ENCODE assay signal across 21 cellular contexts in genomic region chr16:24077989-24078388, GRCh38.
DNase-seq lines count a peak whose midpoint lies in the region; ATAC-seq and TF ChIP-seq lines count a peak whose summit lies in the region.
"Had no signal": no experiment of that assay in that cellular context is flagged by ENCODE, and none has a peak within 500 bp of the region (broad histone marks: within the 10 kb centered on the region; RNA-seq: fewer than 3 reads in every experiment).

No MANE protein-coding gene starts in this region.

- H3K4me1 Mint-ChIP-seq in stimulated activated memory B cell treated with anti-CD40 and anti-IgM and Interleukin-4, amounts not matched to agents 10 μg/mL and 1 μg/mL and 100 μg/mL, for 72 hours, result peaks cover 45% of the 10 kb centered on the region

- H3K9me3 ChIP-seq in BLaER1 (no peaks in the 10 kb centered on the region), suprapubic skin (no peaks in the 10 kb centered on the region), esophagus muscularis mucosa (no peaks in the 10 kb centered on the region)

- peaks cover 70% of the 10 kb centered on the region for H3K4me1 ChIP-seq in BLaER1
- H3K4me1 ChIP-seq in suprapubic skin, result peaks cover 7% of the 10 kb centered on the region
- H3K4me1 ChIP-seq in esophagus muscularis mucosa, result peaks cover 0 to 8% (median 0%) of the 10 kb centered on the region in 4 donors

- H3K27ac ChIP-seq in BLaER1, result peak overlapping the region; percentile 22; the same call in 1 of the 2 replicates
- peak overlapping the region; percentile 61 for H3K27ac ChIP-seq in cingulate gyrus (ENCODE audit: low read depth, low read length)
- H3K27ac ChIP-seq in suprapubic skin, result no peak overlapping the region
- H3K27ac ChIP-seq in esophagus muscularis mucosa (replicated peaks in 1 of 4), result no peak overlapping the region
- H3K27ac ChIP-seq: RWPE1 had no signal

- peak overlapping the region; percentile 60 for H3K27ac Mint-ChIP-seq in stimulated activated memory B cell treated with anti-CD40 and anti-IgM and Interleukin-4, amounts not matched to agents 10 μg/mL and 1 μg/mL and 100 μg/mL, for 72 hours

- no peak overlapping the region for H3K4me3 Mint-ChIP-seq in stimulated activated memory B cell treated with anti-CD40 and anti-IgM and Interleukin-4, amounts not matched to agents 10 μg/mL and 1 μg/mL and 100 μg/mL, for 72 hours

- H3K36me3 ChIP-seq in BLaER1 (no peaks in the 10 kb centered on the region), suprapubic skin (no peaks in the 10 kb centered on the region), esophagus muscularis mucosa (no peaks in the 10 kb centered on the region)

- no peak for TF ChIP-seq EP300 in suprapubic skin (IDR thresholded peaks at IDR 0.05)
- TF ChIP-seq EP300 in esophagus muscularis mucosa (IDR thresholded peaks at IDR 0.05), result no peak

- TF ChIP-seq POLR2A in suprapubic skin (IDR thresholded peaks at IDR 0.05) (no peak), esophagus muscularis mucosa (IDR thresholded peaks at IDR 0.05; ENCODE audit: low read depth) (no peak)

- no peaks in the 10 kb centered on the region for H3K27me3 Mint-ChIP-seq in stimulated activated memory B cell treated with anti-CD40 and anti-IgM and Interleukin-4, amounts not matched to agents 10 μg/mL and 1 μg/mL and 100 μg/mL, for 72 hours
- H3K27me3 Mint-ChIP-seq: CD4-positive, alpha-beta memory T cell had no signal

- H3K36me3 Mint-ChIP-seq in stimulated activated memory B cell treated with anti-CD40 and anti-IgM and Interleukin-4, amounts not matched to agents 10 μg/mL and 1 μg/mL and 100 μg/mL, for 72 hours, result peaks cover 19% of the 10 kb centered on the region

- ATAC-seq in stimulated activated memory B cell treated with anti-CD40 and anti-IgM and Interleukin-4, amounts not matched to agents 10 μg/mL and 1 μg/mL and 100 μg/mL, for 72 hours, result no peak
- no peak for ATAC-seq in left lobe of liver
- ATAC-seq: Panc1 had no signal

- no peak overlapping the region for H3K9ac ChIP-seq in BLaER1

- H3K4me3 ChIP-seq in BLaER1, result no peak overlapping the region
- H3K4me3 ChIP-seq in suprapubic skin, result no peak overlapping the region
- H3K4me3 ChIP-seq in esophagus muscularis mucosa, result no peak overlapping the region

- H3K27me3 ChIP-seq in BLaER1 (no peaks in the 10 kb centered on the region), suprapubic skin (no peaks in the 10 kb centered on the region), esophagus muscularis mucosa (no peaks in the 10 kb centered on the region)

- no peaks in the 10 kb centered on the region for H3K9me3 Mint-ChIP-seq in stimulated activated memory B cell treated with anti-CD40 and anti-IgM and Interleukin-4, amounts not matched to agents 10 μg/mL and 1 μg/mL and 100 μg/mL, for 72 hours

- 32% methylated on average over 7 of the region's 9 CpGs for WGBS in suprapubic skin
- WGBS in esophagus muscularis mucosa, result 73% methylated on average over 9 of the region's 9 CpGs

- DNase-seq in middle frontal gyrus (ENCODE audit: extremely low spot score, low spot score), result peak; percentile 16
- no peak for DNase-seq in suprapubic skin (ENCODE audit: low spot score in 2 of 2)
- no peak for DNase-seq in esophagus muscularis mucosa (ENCODE audit: extremely low spot score)
- no peak for DNase-seq in left lobe of liver (ENCODE audit: low spot score)
- DNase-seq: 8988T; C1 segment of cervical spinal cord; CD4-positive, alpha-beta memory T cell; COR-L47; DMS53; NCI-H1048; NCI-H1417 treated with DMSO at 0.1 percent for 48 hours; NCI-H1694 treated with DMSO at 0.1 percent for 48 hours; NCI-H2081; NCI-H2227 treated with DMSO at 0.1 percent for 48 hours; NCI-H526 treated with DMSO at 0.1 percent for 48 hours; SHP77 had no signal

- TF ChIP-seq CTCF in suprapubic skin (IDR thresholded peaks at IDR 0.05), result no peak
- TF ChIP-seq CTCF in esophagus muscularis mucosa (IDR thresholded peaks at IDR 0.05), result no peak

- H4K20me1 ChIP-seq in BLaER1, result no peaks in the 10 kb centered on the region

- H3K4me2 ChIP-seq in BLaER1, result peak overlapping the region; percentile 70

- intact Hi-C loops in esophagus muscularis mucosa (cut with DNase I), result no loop called here

Comparison
In these comparisons a context has a peak if more than half of its experiments do, and no peak if none do; other contexts are left out.
1. H3K27ac ChIP-seq: peak in BLaER1 (single experiment) and cingulate gyrus (single experiment); none in suprapubic skin (single experiment) and esophagus muscularis mucosa (0 of 4).